Comparison of ENCODE assay signal across 8 cellular contexts in genomic region chr5:107248065-107248695, GRCh38.
DNase-seq lines count a peak whose midpoint lies in the region; ATAC-seq and TF ChIP-seq lines count a peak whose summit lies in the region.

No MANE protein-coding gene starts in this region.

- no peak for TF ChIP-seq POLR2A in thyroid gland (IDR thresholded peaks at IDR 0.05)

- ATAC-seq in HG03521 (IDR thresholded peaks at IDR 0.05; ENCODE audit: unreplicated experiment) (peak; percentile 46), HG03378 (IDR thresholded peaks at IDR 0.05; ENCODE audit: unreplicated experiment) (no peak)

- no peaks in the 10 kb centered on the region for H3K4me1 ChIP-seq in thyroid gland

- intact Hi-C loops in thyroid gland (cut with DNase I) = no loop called here

- H3K9me3 ChIP-seq in thyroid gland = no peaks in the 10 kb centered on the region

- H3K27me3 ChIP-seq in thyroid gland = no peaks in the 10 kb centered on the region

- H3K27ac ChIP-seq in thyroid gland = no peak overlapping the region

- peak; percentile 12 for DNase-seq in activated naive CD4-positive, alpha-beta T cell treated with Interleukin-2 at 50 U/mL for 16 hours
- no peak for DNase-seq in activated naive CD4-positive, alpha-beta T cell (lab: John Stamatoyannopoulos, UW)
- peak; percentile 76 for DNase-seq in SK-MEL-5 (ENCODE audit: low read depth, low spot score)
- DNase-seq in dermis microvascular lymphatic vessel endothelial cell (ENCODE audit: low read depth in 2 of 2) = peak; percentile 55 to 73
- DNase-seq in lung microvascular endothelial cell (ENCODE audit: low read depth in 2 of 2) = peak; percentile 63 to 82
- peak; percentile 46 to 69 for DNase-seq in thyroid gland

- TF ChIP-seq CTCF in thyroid gland (IDR thresholded peaks at IDR 0.05) = peak; percentile 16 to 78 (median 52)

- no peak overlapping the region for H3K4me3 ChIP-seq in thyroid gland (replicated peaks in 1 of 3)

- 51 to 53% methylated on average over 10 of the region's 10 CpGs for WGBS in thyroid gland, 2 donors

- no peaks in the 10 kb centered on the region for H3K36me3 ChIP-seq in thyroid gland

- in situ Hi-C loops in SK-MEL-5 (cut with HindIII; ENCODE audit: low pct_unique_long_range_greater_than_20kb, low sequenced_read_pairs) = no loop called here

Comparison
In these comparisons a context has a peak if more than half of its experiments do, and no peak if none do; other contexts are left out.
1. DNase-seq: peak in activated naive CD4-positive, alpha-beta T cell treated with Interleukin-2 at 50 U/mL for 16 hours (single experiment), SK-MEL-5 (single experiment), dermis microvascular lymphatic vessel endothelial cell (2 of 2), lung microvascular endothelial cell (2 of 2) and thyroid gland (2 of 2); none in activated naive CD4-positive, alpha-beta T cell (0 of 4).